Comparison of ENCODE assay signal across 28 cellular contexts in the genomic region with DNA sequence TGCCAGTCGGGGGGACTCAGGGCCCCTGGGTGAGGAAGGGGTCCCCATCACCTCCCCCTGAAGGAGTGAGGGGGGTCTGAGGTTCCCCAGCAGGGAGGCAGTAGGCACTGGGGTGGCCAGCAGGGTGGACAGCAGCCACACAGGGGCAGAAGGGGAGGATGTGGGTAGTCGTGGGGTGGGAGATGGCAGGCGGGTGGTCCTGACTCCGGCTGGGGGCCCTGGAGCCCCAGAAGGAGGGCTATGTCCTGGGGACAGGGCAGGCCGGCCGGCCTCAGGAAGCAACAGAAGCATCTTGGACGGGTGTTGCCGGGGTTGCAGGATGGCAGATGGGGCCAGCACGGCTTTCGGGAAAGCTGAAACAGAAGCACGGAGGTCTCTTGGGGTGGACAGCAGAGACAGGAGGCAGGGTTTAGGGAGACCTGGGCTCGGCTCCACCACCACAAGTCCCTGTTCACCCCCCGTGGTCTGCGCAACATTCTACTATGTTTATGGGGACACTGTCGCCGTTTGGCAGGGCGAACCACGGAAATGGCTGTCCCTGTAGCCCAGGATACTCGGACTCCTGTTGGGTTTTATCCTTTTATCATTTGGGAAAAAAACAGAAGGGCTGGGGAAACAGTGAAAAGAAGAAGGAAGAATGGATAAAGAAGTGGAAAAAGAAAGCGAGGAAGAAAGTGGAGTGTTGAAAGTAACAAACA. TPM values are rescaled to one million over a fixed set of nuclear protein-coding genes. Genes with fewer than 3 reads are reported as not detected.
A peak's percentile ranks its signal among the peaks of the same experiment; 100 is the strongest.
DNase-seq lines count a peak whose midpoint lies in the region; ATAC-seq, FAIRE-seq and TF ChIP-seq lines count a peak whose summit lies in the region.
"Had no signal": no experiment of that assay in that cellular context is flagged by ENCODE, and none has a peak within 500 bp of the region (broad histone marks: within the 10 kb centered on the region; RNA-seq: fewer than 3 reads in every experiment).

No MANE protein-coding gene starts in this region.

- TF ChIP-seq CTCF in keratinocyte (optimal IDR thresholded peaks at IDR 0.05 in 1 of 3, IDR thresholded peaks at IDR 0.05 in 1 of 3, conservative IDR thresholded peaks at IDR 0.05 in 1 of 3; ENCODE audit: extremely low read depth in 1 of 3, insufficient read depth in 2 of 3, low read length in 3 of 3) (no peak), suprapubic skin (IDR thresholded peaks at IDR 0.05) (no peak)

- peak overlapping the region; percentile 88 for H3K4me2 ChIP-seq in keratinocyte (ENCODE audit: control insufficient read depth, extremely low read depth, insufficient read depth, low read depth, low read length)

- no peak overlapping the region for H3K27ac ChIP-seq in keratinocyte (ENCODE audit: control insufficient read depth, insufficient read depth, low read length)
- no peak overlapping the region for H3K27ac ChIP-seq in suprapubic skin
- H3K27ac ChIP-seq: gastrocnemius medialis, lower lobe of right lung, stomach, transverse colon had no signal

- no peak for TF ChIP-seq POLR2A in suprapubic skin (IDR thresholded peaks at IDR 0.05)

- H4K20me1 ChIP-seq in keratinocyte (ENCODE audit: control insufficient read depth, extremely low read depth, insufficient read depth, low read length): no peaks in the 10 kb centered on the region

- peak overlapping the region in 2 of 3 experiments; percentile 1 to 59 for H3K4me3 ChIP-seq in keratinocyte (ENCODE audit: control insufficient read depth in 2 of 3, extremely low read depth in 1 of 3, insufficient read depth in 2 of 3, low read depth in 1 of 3, low read length in 3 of 3)
- H3K4me3 ChIP-seq in suprapubic skin: peak overlapping the region; percentile 38
- H3K4me3 ChIP-seq: gastrocnemius medialis, lower lobe of right lung had no signal

- no peak for TF ChIP-seq EP300 in suprapubic skin (IDR thresholded peaks at IDR 0.05)

- H3K4me1 ChIP-seq in keratinocyte (ENCODE audit: control insufficient read depth, extremely low read depth, insufficient read depth, low read length): peaks cover 37% of the 10 kb centered on the region
- peaks cover 20% of the 10 kb centered on the region for H3K4me1 ChIP-seq in suprapubic skin
- H3K4me1 ChIP-seq: gastrocnemius medialis, lower lobe of right lung had no signal

- H3K9me3 ChIP-seq in keratinocyte (ENCODE audit: control insufficient read depth, low read depth, low read length) (no peaks in the 10 kb centered on the region), suprapubic skin (no peaks in the 10 kb centered on the region)
- H3K9me3 ChIP-seq: gastrocnemius medialis, lower lobe of right lung, stomach, transverse colon had no signal

- no peaks in the 10 kb centered on the region for H3K9me1 ChIP-seq in keratinocyte (ENCODE audit: control insufficient read depth, extremely low read depth, insufficient read depth, low read length)

- FAIRE-seq in keratinocyte (lab: Jason Lieb, UNC): no peak

- H3K4me3 Mint-ChIP-seq in activated naive CD8-positive, alpha-beta T cell treated with anti-CD3 and anti-CD28 coated beads, Interleukin-2, amount 50 U/mL, for 24 hours: no peak overlapping the region
- no peak overlapping the region for H3K4me3 Mint-ChIP-seq in activated naive CD8-positive, alpha-beta T cell treated with anti-CD3 and anti-CD28 coated beads for 36 hours
- H3K4me3 Mint-ChIP-seq: activated CD4-positive, alpha-beta T cell treated with anti-CD3 and anti-CD28 coated beads for 36 hours; activated naive CD4-positive, alpha-beta T cell treated with anti-CD3 and anti-CD28 coated beads, Interleukin-2, amount 10 ng/mL, durations not matched to agents 7 days and 5 days; activated T-cell treated with anti-CD3 and anti-CD28 coated beads, Interleukin-2, amount 50 U/mL, for 72 hours; CD8-positive, alpha-beta memory T cell; HFFc6; T-helper 1 cell treated with Interleukin-12 subunit alpha and Interleukin-12 subunit beta and Interleukin-4 antibody, amounts not matched to agents 30 μg/mL and 1 μg/mL, for 36 hours had no signal

- H3K9me3 Mint-ChIP-seq in activated naive CD8-positive, alpha-beta T cell treated with anti-CD3 and anti-CD28 coated beads, Interleukin-2, amount 50 U/mL, for 24 hours: no peaks in the 10 kb centered on the region
- no peaks in the 10 kb centered on the region for H3K9me3 Mint-ChIP-seq in activated naive CD8-positive, alpha-beta T cell treated with anti-CD3 and anti-CD28 coated beads for 36 hours
- H3K9me3 Mint-ChIP-seq: activated naive CD4-positive, alpha-beta T cell treated with anti-CD3 and anti-CD28 coated beads, Interleukin-2, amount 10 ng/mL, durations not matched to agents 7 days and 5 days; CD8-positive, alpha-beta memory T cell; HFFc6; T-helper 1 cell treated with Interleukin-12 subunit alpha and Interleukin-12 subunit beta and Interleukin-4 antibody, amounts not matched to agents 30 μg/mL and 1 μg/mL, for 36 hours had no signal

- H3K9ac ChIP-seq in keratinocyte (ENCODE audit: control insufficient read depth, extremely low read depth, insufficient read depth, low read length): peak overlapping the region; percentile 68

- 85% methylated on average over 19 of the region's 20 CpGs for WGBS in suprapubic skin

- H3K36me3 ChIP-seq in keratinocyte (ENCODE audit: control insufficient read depth in 2 of 2, extremely low read depth in 1 of 2, insufficient read depth in 2 of 2, low read length in 2 of 2) (no peaks in the 10 kb centered on the region), suprapubic skin (no peaks in the 10 kb centered on the region)
- H3K36me3 ChIP-seq: lower lobe of right lung, stomach, transverse colon had no signal

- no peak overlapping the region for H2AFZ ChIP-seq in keratinocyte (ENCODE audit: control insufficient read depth, low read length)

- H3K27me3 ChIP-seq in keratinocyte (ENCODE audit: control insufficient read depth, extremely low read depth, insufficient read depth, low read length) (no peaks in the 10 kb centered on the region), suprapubic skin (no peaks in the 10 kb centered on the region)
- H3K27me3 ChIP-seq: gastrocnemius medialis had no signal

- no peaks in the 10 kb centered on the region for H3K4me1 Mint-ChIP-seq in activated naive CD8-positive, alpha-beta T cell treated with anti-CD3 and anti-CD28 coated beads, Interleukin-2, amount 50 U/mL, for 24 hours
- H3K4me1 Mint-ChIP-seq in activated naive CD8-positive, alpha-beta T cell treated with anti-CD3 and anti-CD28 coated beads for 36 hours: no peaks in the 10 kb centered on the region
- H3K4me1 Mint-ChIP-seq: activated CD4-positive, alpha-beta T cell treated with anti-CD3 and anti-CD28 coated beads for 36 hours; activated naive CD4-positive, alpha-beta T cell treated with anti-CD3 and anti-CD28 coated beads, Interleukin-2, amount 10 ng/mL, durations not matched to agents 7 days and 5 days; CD8-positive, alpha-beta memory T cell had no signal

- peak; percentile 22 for ATAC-seq in activated naive CD8-positive, alpha-beta T cell treated with anti-CD3 and anti-CD28 coated beads, Interleukin-2, amount 50 U/mL, for 24 hours
- ATAC-seq: gastrocnemius medialis had no signal

- H3K27me3 Mint-ChIP-seq in activated naive CD8-positive, alpha-beta T cell treated with anti-CD3 and anti-CD28 coated beads, Interleukin-2, amount 50 U/mL, for 24 hours: no peaks in the 10 kb centered on the region
- no peaks in the 10 kb centered on the region for H3K27me3 Mint-ChIP-seq in activated naive CD8-positive, alpha-beta T cell treated with anti-CD3 and anti-CD28 coated beads for 36 hours
- H3K27me3 Mint-ChIP-seq: activated CD4-positive, alpha-beta T cell treated with anti-CD3 and anti-CD28 coated beads for 36 hours; CD8-positive, alpha-beta memory T cell had no signal

- no peak overlapping the region for H3K27ac Mint-ChIP-seq in activated naive CD8-positive, alpha-beta T cell treated with anti-CD3 and anti-CD28 coated beads, Interleukin-2, amount 50 U/mL, for 24 hours
- no peak overlapping the region for H3K27ac Mint-ChIP-seq in activated naive CD8-positive, alpha-beta T cell treated with anti-CD3 and anti-CD28 coated beads for 36 hours
- H3K27ac Mint-ChIP-seq: activated CD4-positive, alpha-beta T cell treated with anti-CD3 and anti-CD28 coated beads for 36 hours; activated naive CD4-positive, alpha-beta T cell treated with anti-CD3 and anti-CD28 coated beads, Interleukin-2, amount 10 ng/mL, durations not matched to agents 7 days and 5 days; activated T-cell treated with anti-CD3 and anti-CD28 coated beads, Interleukin-2, amount 50 U/mL, for 72 hours; CD8-positive, alpha-beta memory T cell; HFFc6; T-helper 1 cell treated with Interleukin-12 subunit alpha and Interleukin-12 subunit beta and Interleukin-4 antibody, amounts not matched to agents 30 μg/mL and 1 μg/mL, for 36 hours had no signal

- dilution Hi-C loops in keratinocyte (cut with MboI; ENCODE audit: extremely low pct_ligation_motif_present, low sequenced_read_pairs): no loop called here

- H3K79me2 ChIP-seq in keratinocyte (ENCODE audit: control insufficient read depth, insufficient read depth, low read length): no peaks in the 10 kb centered on the region

- H3K36me3 Mint-ChIP-seq in activated naive CD8-positive, alpha-beta T cell treated with anti-CD3 and anti-CD28 coated beads, Interleukin-2, amount 50 U/mL, for 24 hours (ENCODE audit: low read depth): peaks cover 44% of the 10 kb centered on the region
- H3K36me3 Mint-ChIP-seq in activated naive CD8-positive, alpha-beta T cell treated with anti-CD3 and anti-CD28 coated beads for 36 hours: peaks cover 42% of the 10 kb centered on the region
- H3K36me3 Mint-ChIP-seq: activated naive CD4-positive, alpha-beta T cell treated with anti-CD3 and anti-CD28 coated beads, Interleukin-2, amount 10 ng/mL, durations not matched to agents 7 days and 5 days; CD8-positive, alpha-beta memory T cell had no signal

- no peak for DNase-seq in activated naive CD8-positive, alpha-beta T cell treated with anti-CD3 and anti-CD28 coated beads, Interleukin-2, amount 50 U/mL, for 24 hours
- no peak for DNase-seq in activated naive CD8-positive, alpha-beta T cell treated with anti-CD3 and anti-CD28 coated beads for 36 hours
- DNase-seq in keratinocyte (ENCODE audit: low read depth, low spot score): no peak
- DNase-seq in suprapubic skin (ENCODE audit: low spot score in 2 of 2): no peak
- no peak for DNase-seq in activated CD4-positive, alpha-beta T cell treated with anti-CD3 and anti-CD28 coated beads for 48 hours
- DNase-seq in anterior cingulate cortex (lab: John Stamatoyannopoulos, UW): no peak
- DNase-seq: AML-193; CD8-positive, alpha-beta memory T cell; DMS153; effector CD8-positive, alpha-beta T cell; gastrocnemius medialis; GF-D8; HFFc6; KG1; lower lobe of right lung; NCI-H1436 treated with DMSO at 0.1 percent for 48 hours; NCI-H524 treated with DMSO at 0.1 percent for 48 hours had no signal

RNA-seq across cellular contexts. Expression of a gene that starts 14.1 kb away (rescaled TPM):
- total RNA-seq in activated naive CD8-positive, alpha-beta T cell treated with anti-CD3 and anti-CD28 coated beads for 36 hours: 10 to 100 TPM; 18.3 to 19.8 TPM
- polyA plus RNA-seq in keratinocyte: 0.14 to 0.82 TPM (median 0.30 TPM) in 3 replicates
- 0.64 TPM for polyA plus RNA-seq in keratinocyte (2011; ENCODE audit: low read depth)
- 0.05 and 0.09 TPM in 2 replicates for polyA plus RNA-seq in keratinocyte (2011; cell fraction: cytosol; rRNA removed)
- 2.5 and 4.0 TPM in 2 replicates for polyA plus RNA-seq in keratinocyte (2011; cell fraction: nucleus; rRNA removed)
- polyA plus RNA-seq in keratinocyte (2012; ENCODE audit: low replicate concordance): 0.28 and 1.2 TPM in 2 replicates
- polyA minus RNA-seq in keratinocyte: 0.43 to 2.6 TPM (median 1.6 TPM) in 3 replicates
- polyA minus RNA-seq in keratinocyte (2011; cell fraction: cytosol; rRNA and poly(A)+ RNA removed): not detected
- polyA minus RNA-seq in keratinocyte (2011; cell fraction: nucleus; rRNA and poly(A)+ RNA removed): 1.4 and 1.7 TPM in 2 replicates
- total RNA-seq in suprapubic skin: 1 to 10 TPM in 3 of 4 donors, under 1 TPM in 1; 0.26 to 1.7 (median 1.6) TPM
- total RNA-seq: RPMI7951 had no signal
- polyA plus RNA-seq: CD8-positive, alpha-beta memory T cell had no signal

RNA-seq across cellular contexts. Expression of a gene that starts 40.1 kb away (rescaled TPM):
- not detected for total RNA-seq in activated naive CD8-positive, alpha-beta T cell treated with anti-CD3 and anti-CD28 coated beads for 36 hours
- polyA plus RNA-seq in keratinocyte: not detected in 3 replicates
- not detected for polyA plus RNA-seq in keratinocyte (2011; ENCODE audit: low read depth)
- polyA plus RNA-seq in keratinocyte (2011; cell fraction: cytosol; rRNA removed): not detected in 2 replicates
- not detected in 2 replicates for polyA plus RNA-seq in keratinocyte (2011; cell fraction: nucleus; rRNA removed)
- polyA plus RNA-seq in keratinocyte (2012; ENCODE audit: low replicate concordance): not detected in 2 replicates
- not detected in 3 replicates for polyA minus RNA-seq in keratinocyte
- polyA minus RNA-seq in keratinocyte (2011; cell fraction: cytosol; rRNA and poly(A)+ RNA removed): not detected
- polyA minus RNA-seq in keratinocyte (2011; cell fraction: nucleus; rRNA and poly(A)+ RNA removed): not detected in 2 replicates
- total RNA-seq in suprapubic skin: not detected
- total RNA-seq: activated CD4-positive, alpha-beta T cell treated with anti-CD3 and anti-CD28 coated beads for 36 hours; activated T-cell treated with anti-CD3 and anti-CD28 coated beads, Interleukin-2, amount 50 U/mL, for 72 hours; CD8-positive, alpha-beta memory T cell; cerebellum; esophagus mucosa; gastrocnemius medialis; HFFc6; osteocyte; RPMI7951; SK-MEL-5 had no signal
- polyA plus RNA-seq: CD8-positive, alpha-beta memory T cell had no signal

RNA-seq across cellular contexts. Expression of a gene that starts 51.9 kb away (rescaled TPM):
- 100 to 1,000 TPM; 308 to 315 TPM for total RNA-seq in activated naive CD8-positive, alpha-beta T cell treated with anti-CD3 and anti-CD28 coated beads for 36 hours
- 187 to 236 TPM (median 212 TPM) in 3 replicates for polyA plus RNA-seq in keratinocyte
- polyA plus RNA-seq in keratinocyte (2011; ENCODE audit: low read depth): 68.5 TPM
- 181 and 206 TPM in 2 replicates for polyA plus RNA-seq in keratinocyte (2011; cell fraction: cytosol; rRNA removed)
- polyA plus RNA-seq in keratinocyte (2011; cell fraction: nucleus; rRNA removed): 290 and 325 TPM in 2 replicates
- 108 and 136 TPM in 2 replicates for polyA plus RNA-seq in keratinocyte (2012; ENCODE audit: low replicate concordance)
- polyA minus RNA-seq in keratinocyte: 210 to 358 TPM (median 329 TPM) in 3 replicates
- polyA minus RNA-seq in keratinocyte (2011; cell fraction: cytosol; rRNA and poly(A)+ RNA removed): 307 TPM
- polyA minus RNA-seq in keratinocyte (2011; cell fraction: nucleus; rRNA and poly(A)+ RNA removed): 185 and 265 TPM in 2 replicates
- 100 to 1,000 TPM; 151 to 219 (median 182) TPM for total RNA-seq in suprapubic skin

RNA-seq across cellular contexts. Expression of a gene that starts 52.0 kb away (rescaled TPM):
- 10 to 100 TPM; 70.0 to 70.3 TPM for total RNA-seq in activated naive CD8-positive, alpha-beta T cell treated with anti-CD3 and anti-CD28 coated beads for 36 hours
- 15.4 to 23.1 TPM (median 18.3 TPM) in 3 replicates for polyA plus RNA-seq in keratinocyte
- 9.6 TPM for polyA plus RNA-seq in keratinocyte (2011; ENCODE audit: low read depth)
- 11.3 and 20.9 TPM in 2 replicates for polyA plus RNA-seq in keratinocyte (2011; cell fraction: cytosol; rRNA removed)
- 49.7 and 61.6 TPM in 2 replicates for polyA plus RNA-seq in keratinocyte (2011; cell fraction: nucleus; rRNA removed)
- 21.5 and 23.1 TPM in 2 replicates for polyA plus RNA-seq in keratinocyte (2012; ENCODE audit: low replicate concordance)
- polyA minus RNA-seq in keratinocyte: 24.2 to 34.2 TPM (median 26.2 TPM) in 3 replicates
- 28.8 TPM for polyA minus RNA-seq in keratinocyte (2011; cell fraction: cytosol; rRNA and poly(A)+ RNA removed)
- 19.0 and 25.4 TPM in 2 replicates for polyA minus RNA-seq in keratinocyte (2011; cell fraction: nucleus; rRNA and poly(A)+ RNA removed)
- 10 to 100 TPM; 38.6 to 55.3 (median 47.8) TPM for total RNA-seq in suprapubic skin

RNA-seq across cellular contexts. Expression of a gene that starts 58.9 kb away (rescaled TPM):
- total RNA-seq in activated naive CD8-positive, alpha-beta T cell treated with anti-CD3 and anti-CD28 coated beads for 36 hours: not detected
- polyA plus RNA-seq in keratinocyte: not detected in 3 replicates
- not detected for polyA plus RNA-seq in keratinocyte (2011; ENCODE audit: low read depth)
- polyA plus RNA-seq in keratinocyte (2011; cell fraction: cytosol; rRNA removed): not detected in 2 replicates
- not detected in 2 replicates for polyA plus RNA-seq in keratinocyte (2011; cell fraction: nucleus; rRNA removed)
- not detected in 2 replicates for polyA plus RNA-seq in keratinocyte (2012; ENCODE audit: low replicate concordance)
- not detected in 3 replicates for polyA minus RNA-seq in keratinocyte
- polyA minus RNA-seq in keratinocyte (2011; cell fraction: cytosol; rRNA and poly(A)+ RNA removed): not detected
- polyA minus RNA-seq in keratinocyte (2011; cell fraction: nucleus; rRNA and poly(A)+ RNA removed): not detected in 2 replicates
- total RNA-seq in suprapubic skin: 1 to 10 TPM in 1 of 4 donors, not detected in 3; 4.8 TPM
- total RNA-seq: activated CD4-positive, alpha-beta T cell treated with anti-CD3 and anti-CD28 coated beads for 36 hours; activated T-cell treated with anti-CD3 and anti-CD28 coated beads, Interleukin-2, amount 50 U/mL, for 72 hours; CD8-positive, alpha-beta memory T cell; esophagus mucosa; HFFc6; osteocyte; RPMI7951; SK-MEL-5 had no signal
- polyA plus RNA-seq: CD8-positive, alpha-beta memory T cell had no signal

Comparison
In these comparisons a context has a peak if more than half of its experiments do, and no peak if none do; other contexts are left out.
1. RNA of a gene that starts 14.1 kb away (total RNA-seq): 18.3 to 19.8 TPM in activated naive CD8-positive, alpha-beta T cell treated with anti-CD3 and anti-CD28 coated beads for 36 hours; 0.26 to 1.7 TPM in suprapubic skin; every median in the first group is over 4 times any median in the second.